ENCODE assay signal across 29 cellular contexts in the genomic region with DNA sequence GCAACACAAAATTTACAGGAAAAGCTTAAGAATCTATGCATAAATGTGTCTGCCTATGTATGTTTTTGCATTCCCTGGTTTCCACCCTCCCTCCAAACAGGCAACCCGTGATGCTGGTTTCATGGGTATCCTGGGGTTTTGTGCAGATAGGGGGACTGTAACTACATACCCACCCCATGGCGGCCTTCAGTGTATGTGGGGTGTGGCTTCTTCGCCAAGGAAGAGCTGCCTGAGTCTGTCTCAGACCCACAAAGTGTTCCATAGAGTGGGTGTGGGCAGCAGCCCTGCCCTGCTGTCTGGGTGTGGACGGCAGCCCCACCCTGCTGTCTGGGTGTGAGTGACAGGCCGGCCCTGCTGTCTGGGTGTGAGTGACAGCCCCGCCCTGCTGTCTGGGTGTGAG.
"Had no signal": no experiment of that assay in that cellular context is flagged by ENCODE, and none has a peak within 500 bp of the region (broad histone marks: within the 10 kb centered on the region; RNA-seq: fewer than 3 reads in every experiment).

No MANE protein-coding gene starts in this region.

- H3K4me3 Mint-ChIP-seq: endodermal cell; naive thymus-derived CD8-positive, alpha-beta T cell; neural crest cell; stimulated activated naive B cell treated with anti-CD40 and anti-IgM and Interleukin-4, amounts not matched to agents 10 μg/mL and 1 μg/mL and 100 μg/mL, for 72 hours; stimulated activated naive CD8-positive, alpha-beta T cell treated with anti-CD3 and anti-CD28 coated beads, Interleukin-15, Interleukin-2, amounts not matched to agents 100 ng/mL and 50 ng/mL, for 24 hours had no signal

- H3K9me3 ChIP-seq: gastrocnemius medialis, heart left ventricle, left lung, neutrophil, prostate gland, right atrium auricular region, thoracic aorta, tibial nerve, upper lobe of right lung, uterus had no signal

- H3K4me1 Mint-ChIP-seq: endodermal cell; naive thymus-derived CD8-positive, alpha-beta T cell had no signal

- H3K36me3 ChIP-seq: gastrocnemius medialis, left lung, neutrophil, prostate gland, thoracic aorta, tibial nerve, upper lobe of right lung, uterus had no signal

- H3K27ac Mint-ChIP-seq: endodermal cell; stimulated activated naive B cell treated with anti-CD40 and anti-IgM and Interleukin-4, amounts not matched to agents 10 μg/mL and 1 μg/mL and 100 μg/mL, for 72 hours; stimulated activated naive CD8-positive, alpha-beta T cell treated with anti-CD3 and anti-CD28 coated beads, Interleukin-15, Interleukin-2, amounts not matched to agents 100 ng/mL and 50 ng/mL, for 24 hours had no signal

- H3K36me3 Mint-ChIP-seq: naive thymus-derived CD8-positive, alpha-beta T cell had no signal

- H3K27me3 ChIP-seq: dorsolateral prefrontal cortex, gastrocnemius medialis, heart left ventricle, hepatocyte, left lung, neutrophil, right atrium auricular region, tibial nerve, upper lobe of right lung, uterus had no signal

- H3K4me3 ChIP-seq: dorsolateral prefrontal cortex, gastrocnemius medialis, heart left ventricle, hepatocyte, left lung, prostate gland, right atrium auricular region, skin epidermis, thoracic aorta, tibial nerve, upper lobe of right lung, uterus had no signal

- H3K27me3 Mint-ChIP-seq: naive thymus-derived CD8-positive, alpha-beta T cell; stimulated activated naive CD8-positive, alpha-beta T cell treated with anti-CD3 and anti-CD28 coated beads, Interleukin-15, Interleukin-2, amounts not matched to agents 100 ng/mL and 50 ng/mL, for 24 hours had no signal

- H3K4me1 ChIP-seq: left lung, prostate gland had no signal

- H3K9me3 Mint-ChIP-seq: naive thymus-derived CD8-positive, alpha-beta T cell; stimulated activated naive CD8-positive, alpha-beta T cell treated with anti-CD3 and anti-CD28 coated beads, Interleukin-15, Interleukin-2, amounts not matched to agents 100 ng/mL and 50 ng/mL, for 24 hours had no signal

- DNase-seq: cerebellar nuclear complex; cortex of kidney; effector CD4-positive, alpha-beta T cell; endodermal cell; foreskin fibroblast; gastrocnemius medialis; kidney; left lung; mesenchymal stem cell; midbrain; stimulated activated CD4-positive, alpha-beta T cell treated with anti-CD3 and anti-CD28 coated beads, Interleukin-15, amount 100 ng/mL, for 24 hours; stimulated activated CD4-positive, alpha-beta T cell treated with anti-CD3 and anti-CD28 coated beads, Interleukin-2, amount 100 ng/mL, for 48 hours; stimulated activated naive B cell treated with anti-CD40 and anti-IgM and Interleukin-4, amounts not matched to agents 10 μg/mL and 1 μg/mL and 100 μg/mL, for 72 hours; upper lobe of right lung; uterus had no signal

- ATAC-seq: esophagus mucosa; gastrocnemius medialis; heart left ventricle; left lung; naive thymus-derived CD8-positive, alpha-beta T cell; stimulated activated naive B cell treated with anti-CD40 and anti-IgM and Interleukin-4, amounts not matched to agents 10 μg/mL and 1 μg/mL and 100 μg/mL, for 72 hours; upper lobe of right lung had no signal

- H3K27ac ChIP-seq: dorsolateral prefrontal cortex, epithelial cell of prostate, gastrocnemius medialis, heart left ventricle, hepatocyte, left lung, neutrophil, prostate gland, right atrium auricular region, skin epidermis, thoracic aorta, upper lobe of right lung, uterus had no signal
